8 cellular contexts compared by ENCODE assay signal in genomic region chr19:1266116-1266817, GRCh38. TPM values are rescaled to one million over a fixed set of nuclear protein-coding genes. Genes with fewer than 3 reads are reported as not detected.
A peak's percentile ranks its signal among the peaks of the same experiment; 100 is the strongest.
DNase-seq lines count a peak whose midpoint lies in the region; ATAC-seq and FAIRE-seq lines count a peak whose summit lies in the region.

No MANE protein-coding gene starts in this region.

- H3K27me3 Mint-ChIP-seq in activated T-helper 2 cell treated with anti-CD3 and anti-CD28 coated beads, Interferon-gamma antibody, Interleukin-2, Interleukin-4, amounts not matched to agents 10 μg/mL and 5 μg/mL and 100 μg/mL, durations not matched to agents 14 hours and 24 hours and 36 hours (ENCODE audit: low read depth): no peaks in the 10 kb centered on the region
- no peaks in the 10 kb centered on the region for H3K27me3 Mint-ChIP-seq in natural killer cell treated with Interleukin-12 subunit alpha and Interleukin-12 subunit beta and Interleukin-15 and Interleukin-18, amount 100 ng/mL, for 72 hours

- ATAC-seq in GM19025 (IDR thresholded peaks at IDR 0.05; ENCODE audit: low read depth, unreplicated experiment): peak; percentile 32
- ATAC-seq in natural killer cell treated with Interleukin-12 subunit alpha and Interleukin-12 subunit beta and Interleukin-15 and Interleukin-18, amount 100 ng/mL, for 72 hours: peak; percentile 68 to 78

- no peak for FAIRE-seq in RCC 7860 (lab: Jason Lieb, UNC)

- peak overlapping the region; percentile 17 for H3K27ac Mint-ChIP-seq in activated T-helper 2 cell treated with anti-CD3 and anti-CD28 coated beads, Interferon-gamma antibody, Interleukin-2, Interleukin-4, amounts not matched to agents 10 μg/mL and 5 μg/mL and 100 μg/mL, durations not matched to agents 14 hours and 24 hours and 36 hours
- H3K27ac Mint-ChIP-seq in natural killer cell treated with Interleukin-12 subunit alpha and Interleukin-12 subunit beta and Interleukin-15 and Interleukin-18, amount 100 ng/mL, for 72 hours: peak overlapping the region in 1 of 2 donors; percentile 22

- DNase-seq in Ammon's horn (ENCODE audit: low spot score) (peak; percentile 82), HT-29 (ENCODE audit: low spot score) (peak; percentile 83), RCC 7860 (ENCODE audit: low spot score) (peak; percentile 82), fibroblast of peridontal ligament (ENCODE audit: extremely low read depth) (peak; percentile 69), superior temporal gyrus (ENCODE audit: extremely low spot score) (peak; percentile 60)
- DNase-seq in activated T-helper 2 cell treated with anti-CD3 and anti-CD28 coated beads, Interferon-gamma antibody, Interleukin-2, Interleukin-4, amounts not matched to agents 10 μg/mL and 5 μg/mL and 100 μg/mL, durations not matched to agents 14 hours and 24 hours and 36 hours (ENCODE audit: low spot score): peak; percentile 88
- DNase-seq in natural killer cell treated with Interleukin-12 subunit alpha and Interleukin-12 subunit beta and Interleukin-15 and Interleukin-18, amount 100 ng/mL, for 72 hours (ENCODE audit: low spot score): peak; percentile 94

- intact Hi-C loops in activated T-helper 2 cell treated with anti-CD3 and anti-CD28 coated beads, Interferon-gamma antibody, Interleukin-2, Interleukin-4, amounts not matched to agents 10 μg/mL and 5 μg/mL and 100 μg/mL, durations not matched to agents 14 hours and 24 hours and 36 hours (cut with micrococcal nuclease): no loop called here

- H3K9me3 Mint-ChIP-seq in activated T-helper 2 cell treated with anti-CD3 and anti-CD28 coated beads, Interferon-gamma antibody, Interleukin-2, Interleukin-4, amounts not matched to agents 10 μg/mL and 5 μg/mL and 100 μg/mL, durations not matched to agents 14 hours and 24 hours and 36 hours: no peaks in the 10 kb centered on the region
- no peaks in the 10 kb centered on the region for H3K9me3 Mint-ChIP-seq in natural killer cell treated with Interleukin-12 subunit alpha and Interleukin-12 subunit beta and Interleukin-15 and Interleukin-18, amount 100 ng/mL, for 72 hours

- peaks cover 42% of the 10 kb centered on the region for H3K4me1 Mint-ChIP-seq in activated T-helper 2 cell treated with anti-CD3 and anti-CD28 coated beads, Interferon-gamma antibody, Interleukin-2, Interleukin-4, amounts not matched to agents 10 μg/mL and 5 μg/mL and 100 μg/mL, durations not matched to agents 14 hours and 24 hours and 36 hours (ENCODE audit: low read depth)
- peaks cover 49 to 50% of the 10 kb centered on the region in 2 donors for H3K4me1 Mint-ChIP-seq in natural killer cell treated with Interleukin-12 subunit alpha and Interleukin-12 subunit beta and Interleukin-15 and Interleukin-18, amount 100 ng/mL, for 72 hours (ENCODE audit: low read depth in 2 of 2)

- H3K36me3 Mint-ChIP-seq in activated T-helper 2 cell treated with anti-CD3 and anti-CD28 coated beads, Interferon-gamma antibody, Interleukin-2, Interleukin-4, amounts not matched to agents 10 μg/mL and 5 μg/mL and 100 μg/mL, durations not matched to agents 14 hours and 24 hours and 36 hours (ENCODE audit: low read depth): peaks cover 16% of the 10 kb centered on the region
- peaks cover 13% of the 10 kb centered on the region for H3K36me3 Mint-ChIP-seq in natural killer cell treated with Interleukin-12 subunit alpha and Interleukin-12 subunit beta and Interleukin-15 and Interleukin-18, amount 100 ng/mL, for 72 hours

- peak overlapping the region; percentile 51 for H3K4me3 Mint-ChIP-seq in activated T-helper 2 cell treated with anti-CD3 and anti-CD28 coated beads, Interferon-gamma antibody, Interleukin-2, Interleukin-4, amounts not matched to agents 10 μg/mL and 5 μg/mL and 100 μg/mL, durations not matched to agents 14 hours and 24 hours and 36 hours (ENCODE audit: low read depth)
- peak overlapping the region; percentile 64 for H3K4me3 Mint-ChIP-seq in natural killer cell treated with Interleukin-12 subunit alpha and Interleukin-12 subunit beta and Interleukin-15 and Interleukin-18, amount 100 ng/mL, for 72 hours

RNA-seq across cellular contexts. Expression of gene CIRBP, which starts 2.9 kb away (rescaled TPM):
- 72.3 and 72.7 TPM in 2 replicates for total RNA-seq in HT-29 (2014; rRNA removed; shearing (Covaris generic))
- 214 and 226 TPM in 2 replicates for total RNA-seq in activated T-helper 2 cell treated with anti-CD3 and anti-CD28 coated beads, Interferon-gamma antibody, Interleukin-2, Interleukin-4, amounts not matched to agents 10 μg/mL and 5 μg/mL and 100 μg/mL, durations not matched to agents 14 hours and 24 hours and 36 hours
- 100 to 1,000 TPM; 226 to 251 TPM for total RNA-seq in natural killer cell treated with Interleukin-12 subunit alpha and Interleukin-12 subunit beta and Interleukin-15 and Interleukin-18, amount 100 ng/mL, for 72 hours

RNA-seq across cellular contexts. Expression of gene FAM174C, which starts 9.1 kb away (rescaled TPM):
- total RNA-seq in HT-29 (2014; rRNA removed; shearing (Covaris generic)): 156 and 183 TPM in 2 replicates
- total RNA-seq in activated T-helper 2 cell treated with anti-CD3 and anti-CD28 coated beads, Interferon-gamma antibody, Interleukin-2, Interleukin-4, amounts not matched to agents 10 μg/mL and 5 μg/mL and 100 μg/mL, durations not matched to agents 14 hours and 24 hours and 36 hours: 91.7 and 99.4 TPM in 2 replicates
- 10 to 100 TPM; 59.5 to 94.2 TPM for total RNA-seq in natural killer cell treated with Interleukin-12 subunit alpha and Interleukin-12 subunit beta and Interleukin-15 and Interleukin-18, amount 100 ng/mL, for 72 hours

RNA-seq across cellular contexts. Expression of gene MIDN, which starts 17.9 kb away (rescaled TPM):
- total RNA-seq in HT-29 (2014; rRNA removed; shearing (Covaris generic)): 32.5 and 38.6 TPM in 2 replicates
- 84.7 and 85.4 TPM in 2 replicates for total RNA-seq in activated T-helper 2 cell treated with anti-CD3 and anti-CD28 coated beads, Interferon-gamma antibody, Interleukin-2, Interleukin-4, amounts not matched to agents 10 μg/mL and 5 μg/mL and 100 μg/mL, durations not matched to agents 14 hours and 24 hours and 36 hours
- total RNA-seq in natural killer cell treated with Interleukin-12 subunit alpha and Interleukin-12 subunit beta and Interleukin-15 and Interleukin-18, amount 100 ng/mL, for 72 hours: 10 to 100 TPM; 85.9 to 88.3 TPM

RNA-seq across cellular contexts. Expression of gene EFNA2, which starts 19.4 kb away (rescaled TPM):
- 43.6 and 48.5 TPM in 2 replicates for total RNA-seq in HT-29 (2014; rRNA removed; shearing (Covaris generic))
- total RNA-seq in activated T-helper 2 cell treated with anti-CD3 and anti-CD28 coated beads, Interferon-gamma antibody, Interleukin-2, Interleukin-4, amounts not matched to agents 10 μg/mL and 5 μg/mL and 100 μg/mL, durations not matched to agents 14 hours and 24 hours and 36 hours: not detected in 2 replicates
- not detected for total RNA-seq in natural killer cell treated with Interleukin-12 subunit alpha and Interleukin-12 subunit beta and Interleukin-15 and Interleukin-18, amount 100 ng/mL, for 72 hours

RNA-seq across cellular contexts. Expression of gene ATP5F1D, which starts 24.7 kb away (rescaled TPM):
- total RNA-seq in HT-29 (2014; rRNA removed; shearing (Covaris generic)): 142 and 159 TPM in 2 replicates
- total RNA-seq in activated T-helper 2 cell treated with anti-CD3 and anti-CD28 coated beads, Interferon-gamma antibody, Interleukin-2, Interleukin-4, amounts not matched to agents 10 μg/mL and 5 μg/mL and 100 μg/mL, durations not matched to agents 14 hours and 24 hours and 36 hours: 233 and 240 TPM in 2 replicates
- 100 to 1,000 TPM; 163 to 215 TPM for total RNA-seq in natural killer cell treated with Interleukin-12 subunit alpha and Interleukin-12 subunit beta and Interleukin-15 and Interleukin-18, amount 100 ng/mL, for 72 hours

Comparison
In these comparisons a context has a peak if more than half of its experiments do, and no peak if none do; other contexts are left out.
1. Peak in every context shown above with its lines: DNase-seq and ATAC-seq.